11 cellular contexts compared by ENCODE assay signal in the genomic region with DNA sequence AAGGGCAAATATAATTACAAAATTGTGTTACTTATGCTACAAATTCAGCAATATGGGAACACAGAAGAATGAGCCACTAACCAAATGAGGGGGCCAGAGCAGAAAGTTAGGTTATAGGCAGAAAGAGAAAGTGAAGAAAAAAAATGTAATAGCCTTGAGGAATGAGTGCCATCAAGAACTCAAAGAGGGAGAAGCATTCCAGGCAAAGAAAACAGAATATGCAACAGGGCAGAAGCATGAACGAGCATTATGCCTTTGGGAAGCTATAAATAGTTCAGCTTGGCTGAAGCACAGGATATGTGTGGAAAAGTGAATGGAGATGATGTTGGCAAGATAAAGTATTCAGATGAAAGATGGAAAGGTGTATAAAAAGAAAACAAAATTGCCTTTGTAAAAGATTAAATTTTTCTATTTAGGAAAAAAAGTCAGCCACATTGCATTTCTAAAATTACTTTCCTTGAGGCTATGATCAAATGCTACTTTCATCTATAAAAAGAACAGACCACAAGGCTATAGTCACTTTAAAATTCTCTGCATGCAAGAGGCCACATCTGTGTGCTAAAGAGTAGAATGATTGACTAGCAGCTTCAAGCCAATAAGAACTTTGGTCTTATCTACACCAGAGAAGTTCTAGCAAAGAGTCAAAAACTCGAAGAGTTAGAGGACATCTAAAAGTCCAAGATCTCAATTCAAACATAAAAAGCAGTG.
DNase-seq lines count a peak whose midpoint lies in the region; ATAC-seq lines count a peak whose summit lies in the region.
"Had no signal": no experiment of that assay in that cellular context is flagged by ENCODE, and none has a peak within 500 bp of the region (broad histone marks: within the 10 kb centered on the region; RNA-seq: fewer than 3 reads in every experiment).

No MANE protein-coding gene starts in this region.

- peak; percentile 6 for DNase-seq in kidney glomerular epithelial cell (lab: John Stamatoyannopoulos, UW)
- no peak for DNase-seq in NCI-H82 (lab: John Stamatoyannopoulos, UW)
- DNase-seq in AG20443 (ENCODE audit: low spot score) = no peak
- no peak for DNase-seq in activated CD4-positive, alpha-beta T cell treated with anti-CD3 and anti-CD28 coated beads, Interleukin-2, amount 50 U/mL, for 48 hours
- DNase-seq in stimulated activated CD4-positive, alpha-beta T cell treated with anti-CD3 and anti-CD28 coated beads, Interleukin-2, amount 100 ng/mL, for 24 hours = no peak
- DNase-seq: activated CD8-positive, alpha-beta memory T cell treated with anti-CD3 and anti-CD28 coated beads, Interleukin-2, amount 50 U/mL, for 4 hours; NCI-H1694 treated with DMSO at 0.1 percent for 48 hours; stimulated activated CD8-positive, alpha-beta memory T cell treated with anti-CD3 and anti-CD28 coated beads, Interleukin-4, amount 100 ng/mL, for 48 hours had no signal

- ATAC-seq in GM18517 (IDR thresholded peaks at IDR 0.05; ENCODE audit: unreplicated experiment) (peak; percentile 73), GM21786 (IDR thresholded peaks at IDR 0.05; ENCODE audit: unreplicated experiment) (peak; percentile 57), HG03469 (IDR thresholded peaks at IDR 0.05; ENCODE audit: unreplicated experiment) (peak; percentile 53)
